ENCODE assay signal across 26 cellular contexts in genomic region chr16:19011169-19011731, GRCh38. TPM values are rescaled to one million over a fixed set of nuclear protein-coding genes. Genes with fewer than 3 reads are reported as not detected.
DNase-seq lines count a peak whose midpoint lies in the region; ATAC-seq, FAIRE-seq and TF ChIP-seq lines count a peak whose summit lies in the region.
"Had no signal": no experiment of that assay in that cellular context is flagged by ENCODE, and none has a peak within 500 bp of the region (broad histone marks: within the 10 kb centered on the region; RNA-seq: fewer than 3 reads in every experiment).

No MANE protein-coding gene starts in this region.

- no peaks in the 10 kb centered on the region for H3K9me3 Mint-ChIP-seq in MCF 10A (ENCODE audit: unreplicated experiment)
- H3K9me3 Mint-ChIP-seq: CD4-positive, alpha-beta T cell had no signal

- H2AK5ac ChIP-seq in mesendoderm (ENCODE audit: low read length): no peak overlapping the region

- CTCF ChIA-PET in MCF 10A (lab: Yijun Ruan, JAX): interaction anchor here (0.8 to 3.9 kb wide), 5 partner anchors 20 to 75 kb away, joined by 3 to 41 read pairs (median 3); partner anchors contain the start of gene TMC7
- CTCF ChIA-PET in mammary epithelial cell (lab: Charles Lee; ENCODE audit: low non-redundant PET): no interaction called here
- CTCF ChIA-PET in K562 (lab: Yijun Ruan, JAX; ENCODE audit: low intra/inter-chr PET ratio): no interaction called here

- H2AFZ ChIP-seq in mammary epithelial cell (ENCODE audit: low read depth, low read length): no peak overlapping the region
- H2AFZ ChIP-seq in Karpas-422 (ENCODE audit: low read length): no peak overlapping the region
- no peak overlapping the region for H2AFZ ChIP-seq in K562 (ENCODE audit: low read depth, low read length)

- dilution Hi-C loops in mammary epithelial cell (cut with HindIII; ENCODE audit: low sequenced_read_pairs): no loop called here

- ATAC-seq in K562: no peak
- ATAC-seq in T-helper 17 cell: no peak
- no peak for ATAC-seq in GM18861 (IDR thresholded peaks at IDR 0.05; ENCODE audit: unreplicated experiment)
- ATAC-seq: GM12878 had no signal

- H3K4me3 Mint-ChIP-seq in MCF 10A (ENCODE audit: unreplicated experiment) (no peak overlapping the region), T-helper 17 cell (no peak overlapping the region)
- H3K4me3 Mint-ChIP-seq: CD4-positive, alpha-beta T cell had no signal

- H3K27me3 ChIP-seq in mammary epithelial cell (ENCODE audit: insufficient read depth, low read length) (no peaks in the 10 kb centered on the region), Karpas-422 (ENCODE audit: low read length) (no peaks in the 10 kb centered on the region; the same call in 1 of the 2 replicates), K562 (ENCODE audit: control insufficient read depth in 2 of 2, insufficient read depth in 2 of 2, low read length in 2 of 2) (no peaks in the 10 kb centered on the region), mesendoderm (ENCODE audit: insufficient read depth, low read length, poor library complexity) (no peaks in the 10 kb centered on the region)
- H3K27me3 ChIP-seq: BLaER1 treated with 17β-estradiol and CSF1 and Interleukin-3, amounts not matched to agents 10 nM and 100 nM; SJSA1 had no signal

- TF ChIP-seq RAD21 in K562 (CRISPR knock-in tag; conservative IDR thresholded peaks at IDR 0.05 in 1 of 2, IDR thresholded peaks at IDR 0.05 in 1 of 2): no peak

- H3K18ac ChIP-seq in mesendoderm (ENCODE audit: low read length): no peak overlapping the region

- no peak overlapping the region for H3K27ac ChIP-seq in mammary epithelial cell (ENCODE audit: insufficient read depth, low read depth, low read length)
- no peak overlapping the region for H3K27ac ChIP-seq in Karpas-422 (ENCODE audit: low read length)
- no peak overlapping the region for H3K27ac ChIP-seq in K562 (ENCODE audit: extremely low read depth, low read depth, low read length)
- no peak overlapping the region for H3K27ac ChIP-seq in mesendoderm (ENCODE audit: low read depth, low read length)
- H3K27ac ChIP-seq: BLaER1 treated with 17β-estradiol and CSF1 and Interleukin-3, amounts not matched to agents 10 nM and 100 nM; SJSA1 had no signal

- BruUV-seq in MCF 10A (replicated peaks; lab: Mats Ljungman, UMichigan): no TSS peak
- BruUV-seq in mammary epithelial cell (replicated peaks; lab: Mats Ljungman, UMichigan): no TSS peak
- BruUV-seq in K562 (replicated peaks; lab: Mats Ljungman, UMichigan): no TSS peak

- H3K9me3 ChIP-seq in mammary epithelial cell (replicated peaks; ENCODE audit: insufficient read depth, low read length): peaks cover 5% of the 10 kb centered on the region
- no peaks in the 10 kb centered on the region for H3K9me3 ChIP-seq in Karpas-422 (ENCODE audit: low read length)
- peaks cover 5% of the 10 kb centered on the region; the same call in 1 of the 2 replicates for H3K9me3 ChIP-seq in K562 (replicated peaks; ENCODE audit: control insufficient read depth, insufficient read depth, low read depth, low read length)
- no peaks in the 10 kb centered on the region for H3K9me3 ChIP-seq in T-helper 17 cell (ENCODE audit: control insufficient read depth, low read length, poor library complexity, severe bottlenecking)
- H3K9me3 ChIP-seq: SJSA1 had no signal

- peak; percentile 10 for TF ChIP-seq CTCF in MCF 10A (IDR thresholded peaks at IDR 0.05; ENCODE audit: unreplicated experiment)
- no peak for TF ChIP-seq CTCF in mammary epithelial cell (conservative IDR thresholded peaks at IDR 0.05 in 1 of 2, IDR thresholded peaks at IDR 0.05 in 1 of 2; ENCODE audit: extremely low read depth in 1 of 2, insufficient read depth in 1 of 2, low read depth in 1 of 2, low read length in 2 of 2)
- TF ChIP-seq CTCF in K562 (IDR thresholded peaks at IDR 0.05 in 2 of 3, conservative IDR thresholded peaks at IDR 0.05 in 1 of 3; ENCODE audit: insufficient read depth in 2 of 3, low read depth in 1 of 3, low read length in 3 of 3): no peak

- no peak overlapping the region for H3K9ac ChIP-seq in mammary epithelial cell (ENCODE audit: insufficient read depth, low read length)
- no peak overlapping the region for H3K9ac ChIP-seq in Karpas-422 (ENCODE audit: low read length)
- no peak overlapping the region for H3K9ac ChIP-seq in K562 (ENCODE audit: insufficient read depth in 1 of 2, low read depth in 2 of 2, low read length in 2 of 2)
- no peak overlapping the region for H3K9ac ChIP-seq in mesendoderm (ENCODE audit: low read length)
- H3K9ac ChIP-seq: BLaER1 treated with 17β-estradiol and CSF1 and Interleukin-3, amounts not matched to agents 10 nM and 100 nM had no signal

- no peak overlapping the region for H3K4me3 ChIP-seq in mammary epithelial cell (replicated peaks in 1 of 3; ENCODE audit: insufficient read depth in 1 of 3, low read depth in 2 of 3, low read length in 3 of 3)
- H3K4me3 ChIP-seq in Karpas-422 (ENCODE audit: low read length): no peak overlapping the region
- no peak overlapping the region for H3K4me3 ChIP-seq in K562
- H3K4me3 ChIP-seq in mesendoderm (ENCODE audit: low read length): no peak overlapping the region
- H3K4me3 ChIP-seq: BLaER1 treated with 17β-estradiol and CSF1 and Interleukin-3, amounts not matched to agents 10 nM and 100 nM; GM12878; SJSA1 had no signal

- H3K9me1 ChIP-seq in K562 (ENCODE audit: control insufficient read depth, insufficient read depth, low read length): no peaks in the 10 kb centered on the region

- H3K79me2 ChIP-seq in mammary epithelial cell (ENCODE audit: insufficient read depth, low read length) (peaks cover 11% of the 10 kb centered on the region), Karpas-422 (ENCODE audit: low read length) (no peaks in the 10 kb centered on the region), K562 (ENCODE audit: control insufficient read depth, insufficient read depth, low read length) (no peaks in the 10 kb centered on the region), mesendoderm (ENCODE audit: control insufficient read depth, insufficient read depth, low read length) (no peaks in the 10 kb centered on the region)

- H3K9me2 ChIP-seq in Karpas-422 (replicated peaks; ENCODE audit: insufficient read depth, low read length): no peaks in the 10 kb centered on the region

- no peak overlapping the region for H3K56ac ChIP-seq in mesendoderm (ENCODE audit: low read length)

- no peak for TF ChIP-seq POLR2A in K562 (conservative IDR thresholded peaks at IDR 0.05)

- H4K20me1 ChIP-seq in mammary epithelial cell (ENCODE audit: insufficient read depth, low read length): no peaks in the 10 kb centered on the region
- H4K20me1 ChIP-seq in Karpas-422 (ENCODE audit: insufficient read depth, low read depth, low read length): no peaks in the 10 kb centered on the region
- H4K20me1 ChIP-seq in K562 (replicated peaks; ENCODE audit: control insufficient read depth, insufficient read depth, low read length): no peaks in the 10 kb centered on the region
- H4K20me1 ChIP-seq: BLaER1 treated with 17β-estradiol and CSF1 and Interleukin-3, amounts not matched to agents 10 nM and 100 nM had no signal

- WGBS in mammary epithelial cell (ENCODE audit: low coverage, missing lambda C conversion rate): 100% methylated on average over 3 of the region's 3 CpGs
- WGBS in K562 (ENCODE audit: insufficient coverage, low coverage, missing lambda C conversion rate): 37% methylated on average over 3 of the region's 3 CpGs
- no CpG with 5 or more reads among the region's 3 CpGs for WGBS in mesendoderm (ENCODE audit: extremely low coverage, insufficient coverage, low lambda C conversion rate)

- no peak overlapping the region for H4K8ac ChIP-seq in mesendoderm (ENCODE audit: low read depth, low read length)

- H3K36me3 Mint-ChIP-seq in MCF 10A (ENCODE audit: insufficient read depth, unreplicated experiment) (peaks cover 10% of the 10 kb centered on the region), T-helper 17 cell (ENCODE audit: low read depth) (no peaks in the 10 kb centered on the region)

- H2BK15ac ChIP-seq in mesendoderm (replicated peaks; ENCODE audit: low read depth): no peak overlapping the region

- no peak overlapping the region for H4K5ac ChIP-seq in mesendoderm (ENCODE audit: low read length)

- POLR2A ChIA-PET in MCF 10A (lab: Yijun Ruan, JAX) (interaction anchor here (1.2 kb wide), 1 partner anchor 10 kb away, joined by 3 read pairs; no protein-coding TSS in a partner anchor), K562 (lab: Yijun Ruan, JAX) (interaction anchor here (0.6 to 1.6 kb wide), 3 partner anchors 9 to 15 kb away, joined by 3 to 6 read pairs (median 3); no protein-coding TSS in a partner anchor)

- intact Hi-C loops in MCF 10A (cut with micrococcal nuclease) (no loop called here), mammary epithelial cell (cut with micrococcal nuclease) (no loop called here), K562 (cut with micrococcal nuclease) (no loop called here)

- in situ Hi-C loops in mammary epithelial cell (cut with MboI; ENCODE audit: low sequenced_read_pairs in 2 of 2) (no loop called here), K562 (cut with MboI) (no loop called here)

- TF ChIP-seq EP300 in K562 (IDR thresholded peaks at IDR 0.05; ENCODE audit: low read length): no peak

- H3K27me3 Mint-ChIP-seq in MCF 10A (ENCODE audit: insufficient read depth, unreplicated experiment) (no peaks in the 10 kb centered on the region), T-helper 17 cell (no peaks in the 10 kb centered on the region)
- H3K27me3 Mint-ChIP-seq: CD4-positive, alpha-beta T cell had no signal

- no peak for FAIRE-seq in K562 (lab: Jason Lieb, UNC)
- FAIRE-seq: GM12878, H54 had no signal

- no peak overlapping the region for H3K4ac ChIP-seq in mesendoderm (ENCODE audit: low read depth, low read length)

- DNase-seq in MCF 10A (ENCODE audit: unreplicated experiment) (no peak), mammary epithelial cell (no peak), Karpas-422 (peak; percentile 51), K562 (ENCODE audit: extremely low read depth in 1 of 4, low spot score in 3 of 4) (no peak), mesendoderm (peak; percentile 2), T-helper 17 cell (no peak), DMS 273 (lab: John Stamatoyannopoulos, UW; ENCODE audit: unreplicated experiment) (no peak)
- DNase-seq: AML-193; CD4-positive, alpha-beta T cell; DMS 273 treated with DMSO at 0.1 percent for 48 hours; DMS79; EL; GDM1; KBM-7; MM.1S; NCI-H1417; NCI-H1694; NCI-H2029 treated with DMSO at 0.1 percent for 48 hours; NCI-H510A; Right ventricle myocardium superior; RPMI8226 had no signal

- no peak overlapping the region for H3K4me2 ChIP-seq in mammary epithelial cell (ENCODE audit: insufficient read depth, low read depth, low read length)
- H3K4me2 ChIP-seq in Karpas-422 (ENCODE audit: low read depth, low read length, poor library complexity, severe bottlenecking): no peak overlapping the region
- H3K4me2 ChIP-seq in K562 (ENCODE audit: insufficient read depth, low read length): no peak overlapping the region
- H3K4me2 ChIP-seq in mesendoderm (ENCODE audit: low read length): no peak overlapping the region
- H3K4me2 ChIP-seq: BLaER1 treated with 17β-estradiol and CSF1 and Interleukin-3, amounts not matched to agents 10 nM and 100 nM had no signal

- no peak overlapping the region for H2BK120ac ChIP-seq in mesendoderm (ENCODE audit: low read depth, low read length)

- H3K4me1 ChIP-seq in mammary epithelial cell (ENCODE audit: insufficient read depth, low read length) (peaks cover 31% of the 10 kb centered on the region), Karpas-422 (ENCODE audit: low read length) (no peaks in the 10 kb centered on the region), K562 (replicated peaks in 1 of 2; ENCODE audit: control insufficient read depth in 2 of 2, insufficient read depth in 2 of 2, low read length in 2 of 2) (peaks cover 0 to 3% of the 10 kb centered on the region in 2 experiments; a peak in 1 of 5 replicates), mesendoderm (ENCODE audit: control insufficient read depth, low read depth, low read length) (no peaks in the 10 kb centered on the region)
- H3K4me1 ChIP-seq: SJSA1 had no signal

- H3K23ac ChIP-seq in mesendoderm (ENCODE audit: low read length): no peak overlapping the region

- H3K36me3 ChIP-seq in mammary epithelial cell (ENCODE audit: insufficient read depth, low read length) (peaks cover 24% of the 10 kb centered on the region), Karpas-422 (ENCODE audit: insufficient read depth, low read length) (no peaks in the 10 kb centered on the region), K562 (ENCODE audit: control insufficient read depth, insufficient read depth, low read length) (no peaks in the 10 kb centered on the region), mesendoderm (ENCODE audit: control insufficient read depth, insufficient read depth, low read length) (no peaks in the 10 kb centered on the region)
- H3K36me3 ChIP-seq: BLaER1 treated with 17β-estradiol and CSF1 and Interleukin-3, amounts not matched to agents 10 nM and 100 nM; SJSA1 had no signal

- H3K4me1 Mint-ChIP-seq in MCF 10A (ENCODE audit: insufficient read depth, unreplicated experiment): peaks cover 22% of the 10 kb centered on the region
- H3K4me1 Mint-ChIP-seq in T-helper 17 cell: no peaks in the 10 kb centered on the region

- no peaks in the 10 kb centered on the region for H3K79me1 ChIP-seq in mesendoderm (ENCODE audit: low read length)

- no peak overlapping the region for H3K27ac Mint-ChIP-seq in MCF 10A (ENCODE audit: low read depth, unreplicated experiment)
- H3K27ac Mint-ChIP-seq in T-helper 17 cell: no peak overlapping the region
- H3K27ac Mint-ChIP-seq: CD4-positive, alpha-beta T cell had no signal

- no peak overlapping the region for H2BK5ac ChIP-seq in mesendoderm (ENCODE audit: low read length)

RNA-seq across cellular contexts. Expression of gene TMC7, which starts 27.5 kb away (rescaled TPM):
- 4.1 and 6.0 TPM in 2 replicates for total RNA-seq in MCF 10A (2022)
- total RNA-seq in mammary epithelial cell: 10 to 100 TPM; 13.7 to 17.5 TPM
- 9.3 TPM for polyA plus RNA-seq in mammary epithelial cell
- 21.4 TPM for polyA minus RNA-seq in mammary epithelial cell
- total RNA-seq in Karpas-422 (2014; rRNA removed; shearing (Covaris generic); ENCODE audit: low replicate concordance): not detected in 2 replicates
- total RNA-seq in K562 (2011; cell fraction: chromatin; rRNA removed; ENCODE audit: low replicate concordance): 7.4 and 8.2 TPM in 2 replicates
- 4.1 and 5.3 TPM in 2 replicates for total RNA-seq in K562 (2011; cell fraction: nucleolus; rRNA removed)
- total RNA-seq in K562 (2011; cell fraction: nucleoplasm; rRNA removed): 5.4 and 7.0 TPM in 2 replicates
- total RNA-seq in K562 (2014; rRNA removed): 0.77 and 2.0 TPM in 2 replicates
- total RNA-seq in K562 (2014; rRNA removed; fragmentation: Illumina TruSeq; extraction: Trizol): 1.7 and 1.9 TPM in 2 replicates
- 0.57 and 0.76 TPM in 2 replicates for total RNA-seq in K562 (2015; rRNA removed; fragmentation: Illumina TruSeq; extraction: Trizol)
- 1.5 TPM in 2 replicates for total RNA-seq in K562 (2021)
- polyA plus RNA-seq in K562 (2011; rRNA removed): 0.85 and 1.8 TPM in 2 replicates
- polyA plus RNA-seq in K562 (2011; cell fraction: cytosol; rRNA removed): 1.0 and 1.3 TPM in 2 replicates
- 1.3 and 2.3 TPM in 2 replicates for polyA plus RNA-seq in K562 (2011; cell fraction: nucleus; rRNA removed)
- polyA plus RNA-seq in K562 (2012): 0.94 and 1.9 TPM in 2 replicates
- 1.8 and 2.0 TPM in 2 replicates for polyA plus RNA-seq in K562 (2014; fragmentation: Illumina TruSeq; extraction: Trizol)
- under 1 TPM; 0.08 to 0.32 TPM for polyA plus RNA-seq in K562 (2014; fragmentation: Nextera tagmentation; extraction: Ambion mirVana)
- polyA plus RNA-seq in K562 (2014; rRNA removed): 1.5 and 1.8 TPM in 2 replicates
- 1.3 and 2.9 TPM in 2 replicates for polyA minus RNA-seq in K562 (2011; rRNA and poly(A)+ RNA removed)
- 0.82 and 1.7 TPM in 2 replicates for polyA minus RNA-seq in K562 (2011; cell fraction: cytosol; rRNA and poly(A)+ RNA removed)
- polyA minus RNA-seq in K562 (2011; cell fraction: nucleus; rRNA and poly(A)+ RNA removed): 0.89 and 1.3 TPM in 2 replicates
- 1.4 TPM for polyA plus RNA-seq in mesendoderm (2013, experiment 1 of 2)
- 1.5 TPM for polyA plus RNA-seq in mesendoderm (2013, experiment 2 of 2)
- total RNA-seq in T-helper 17 cell: not detected
- total RNA-seq: CD4-positive, alpha-beta T cell; GM12878 had no signal

RNA-seq across cellular contexts. Expression of gene COQ7, which starts 56.2 kb away (rescaled TPM):
- 19.0 and 21.4 TPM in 2 replicates for total RNA-seq in MCF 10A (2022)
- total RNA-seq in mammary epithelial cell: 10 to 100 TPM in 1 of 2 donors, 1 to 10 TPM in 1; 6.7 to 15.7 TPM
- polyA plus RNA-seq in mammary epithelial cell: 8.5 TPM
- 16.2 TPM for polyA minus RNA-seq in mammary epithelial cell
- total RNA-seq in Karpas-422 (2014; rRNA removed; shearing (Covaris generic); ENCODE audit: low replicate concordance): 6.1 and 31.7 TPM in 2 replicates
- 15.2 and 20.2 TPM in 2 replicates for total RNA-seq in K562 (2011; cell fraction: chromatin; rRNA removed; ENCODE audit: low replicate concordance)
- 14.1 and 16.3 TPM in 2 replicates for total RNA-seq in K562 (2011; cell fraction: nucleolus; rRNA removed)
- total RNA-seq in K562 (2011; cell fraction: nucleoplasm; rRNA removed): 16.9 and 18.6 TPM in 2 replicates
- total RNA-seq in K562 (2014; rRNA removed): 22.1 and 23.3 TPM in 2 replicates
- 11.2 and 13.0 TPM in 2 replicates for total RNA-seq in K562 (2014; rRNA removed; fragmentation: Illumina TruSeq; extraction: Trizol)
- 12.2 and 13.0 TPM in 2 replicates for total RNA-seq in K562 (2015; rRNA removed; fragmentation: Illumina TruSeq; extraction: Trizol)
- 22.5 and 23.4 TPM in 2 replicates for total RNA-seq in K562 (2021)
- 12.2 and 15.2 TPM in 2 replicates for polyA plus RNA-seq in K562 (2011; rRNA removed)
- polyA plus RNA-seq in K562 (2011; cell fraction: cytosol; rRNA removed): 10.2 and 11.2 TPM in 2 replicates
- 5.8 and 6.8 TPM in 2 replicates for polyA plus RNA-seq in K562 (2011; cell fraction: nucleus; rRNA removed)
- 11.7 and 15.8 TPM in 2 replicates for polyA plus RNA-seq in K562 (2012)
- 19.6 and 24.0 TPM in 2 replicates for polyA plus RNA-seq in K562 (2014; fragmentation: Illumina TruSeq; extraction: Trizol)
- polyA plus RNA-seq in K562 (2014; fragmentation: Nextera tagmentation; extraction: Ambion mirVana): 1 to 10 TPM; 2.3 to 3.5 TPM
- 26.1 and 33.4 TPM in 2 replicates for polyA plus RNA-seq in K562 (2014; rRNA removed)
- polyA minus RNA-seq in K562 (2011; rRNA and poly(A)+ RNA removed): 18.8 and 21.9 TPM in 2 replicates
- 3.1 and 9.2 TPM in 2 replicates for polyA minus RNA-seq in K562 (2011; cell fraction: cytosol; rRNA and poly(A)+ RNA removed)
- polyA minus RNA-seq in K562 (2011; cell fraction: nucleus; rRNA and poly(A)+ RNA removed): 7.8 and 10.3 TPM in 2 replicates
- 12.6 TPM for polyA plus RNA-seq in mesendoderm (2013, experiment 1 of 2)
- 12.3 TPM for polyA plus RNA-seq in mesendoderm (2013, experiment 2 of 2)
- total RNA-seq in T-helper 17 cell: 10 to 100 TPM; 13.7 to 14.7 TPM

Comparison
In these comparisons a context has a peak if more than half of its experiments do, and no peak if none do; other contexts are left out.
1. DNase-seq: peak in Karpas-422 (single experiment) and mesendoderm (single experiment); none in MCF 10A (single experiment), mammary epithelial cell (single experiment), K562 (0 of 4), T-helper 17 cell (0 of 3) and DMS 273 (single experiment).